ENCODE assay signal across 16 cellular contexts in genomic region chr9:36164989-36165388, GRCh38. TPM values are rescaled to one million over a fixed set of nuclear protein-coding genes. Genes with fewer than 3 reads are reported as not detected.
DNase-seq lines count a peak whose midpoint lies in the region; ATAC-seq and TF ChIP-seq lines count a peak whose summit lies in the region.
"Had no signal": no experiment of that assay in that cellular context is flagged by ENCODE, and none has a peak within 500 bp of the region (broad histone marks: within the 10 kb centered on the region; RNA-seq: fewer than 3 reads in every experiment).

No MANE protein-coding gene starts in this region.

- TF ChIP-seq CTCF in heart right ventricle (IDR thresholded peaks at IDR 0.05) (no peak), dorsolateral prefrontal cortex (IDR thresholded peaks at IDR 0.05 in 54 of 56, conservative IDR thresholded peaks at IDR 0.05 in 2 of 56; ENCODE audit: low read depth in 1 of 56, partially characterized antibody in 56 of 56) (no peak), neutrophil (IDR thresholded peaks at IDR 0.05) (no peak)

- H3K36me3 ChIP-seq in heart right ventricle (peaks cover 0 to 21% (median 0%) of the 10 kb centered on the region in 9 donors), neutrophil (peaks cover 42% of the 10 kb centered on the region)

- peaks cover 0 to 6% (median 0%) of the 10 kb centered on the region in 7 donors for H3K27me3 ChIP-seq in heart right ventricle
- H3K27me3 ChIP-seq in dorsolateral prefrontal cortex: no peaks in the 10 kb centered on the region
- no peaks in the 10 kb centered on the region for H3K27me3 ChIP-seq in neutrophil

- ATAC-seq in heart right ventricle: no peak
- no peak for ATAC-seq in left ventricle myocardium superior
- no peak for ATAC-seq in HG03439 (IDR thresholded peaks at IDR 0.05; ENCODE audit: unreplicated experiment)
- ATAC-seq in GM21528 (IDR thresholded peaks at IDR 0.05; ENCODE audit: low FRiP score, unreplicated experiment): no peak
- ATAC-seq: activated CD4-positive, alpha-beta T cell treated with anti-CD3 and anti-CD28 coated beads for 36 hours had no signal

- H3K4me1 ChIP-seq in heart right ventricle: peaks cover 8 to 49% (median 19%) of the 10 kb centered on the region in 9 donors
- peaks cover 15 to 29% of the 10 kb centered on the region in 2 experiments for H3K4me1 ChIP-seq in neutrophil (ENCODE audit: control insufficient read depth in 1 of 2, insufficient read depth in 1 of 2, low read depth in 1 of 2, low read length in 1 of 2)

- intact Hi-C loops in heart right ventricle (cut with DNase I) (loop anchor here in 6 of 10 donors (5.0 to 10.0 kb wide), 4 partner anchors 63 to 210 kb away; partner anchors contain the start of gene OR2S2 (in 5 of the 6)), left ventricle myocardium superior (cut with micrococcal nuclease) (loop anchor here (5.0 kb wide), 1 partner anchor 63 kb away; no protein-coding TSS in a partner anchor), dorsolateral prefrontal cortex (cut with DNase I) (loop anchor here (5.0 to 10.0 kb wide), 3 partner anchors 140 to 213 kb away; no protein-coding TSS in a partner anchor)

- H3K4me3 ChIP-seq in heart right ventricle (no peak overlapping the region), dorsolateral prefrontal cortex (no peak overlapping the region), neutrophil (ENCODE audit: low read depth in 1 of 2, low read length in 1 of 2) (no peak overlapping the region)

- WGBS in heart right ventricle, 2 donors: 74 to 75% methylated on average over 3 of the region's 3 CpGs

- no peaks in the 10 kb centered on the region for H3K9me3 ChIP-seq in heart right ventricle
- H3K9me3 ChIP-seq in neutrophil: no peaks in the 10 kb centered on the region

- H3K27ac ChIP-seq in heart right ventricle (peak overlapping the region in 7 of 10 donors; percentile 25 to 90 (median 74)), dorsolateral prefrontal cortex (peak overlapping the region in 43 of 59 donors; percentile 29 to 95 (median 85)), neutrophil (peak overlapping the region; percentile 68)
- H3K27ac ChIP-seq: C4-2B had no signal

- DNase-seq in heart right ventricle (no peak), left ventricle myocardium superior (no peak), dorsolateral prefrontal cortex (no peak), erythroblast (lab: John Stamatoyannopoulos, UW) (no peak), HT-29 (ENCODE audit: low spot score) (no peak)
- DNase-seq: activated CD4-positive, alpha-beta T cell treated with anti-CD3 and anti-CD28 coated beads for 36 hours; NCI-H1092 treated with DMSO at 0.1 percent for 48 hours; NCI-H526 treated with DMSO at 0.1 percent for 48 hours; SHP77 treated with DMSO at 0.1 percent for 48 hours had no signal

- no peak for TF ChIP-seq POLR2A in erythroblast (IDR thresholded peaks at IDR 0.05; ENCODE audit: low read length)

RNA-seq across cellular contexts. Expression of gene CCIN, which starts 4.2 kb away (rescaled TPM):
- under 1 TPM in 1 of 10 donors, not detected in 9; 0.15 TPM for total RNA-seq in heart right ventricle
- polyA plus RNA-seq in heart right ventricle: under 1 TPM in 1 of 2 donors, not detected in 1; 0.12 TPM
- total RNA-seq in left ventricle myocardium superior: 0.17 TPM
- 1 to 10 TPM in 12 of 120 experiments, under 1 TPM in 83, not detected in 25; 0.19 to 3.6 (median 0.52) TPM for total RNA-seq in dorsolateral prefrontal cortex
- not detected in 2 replicates for total RNA-seq in HT-29 (2014; rRNA removed; shearing (Covaris generic))
- total RNA-seq: activated CD4-positive, alpha-beta T cell treated with anti-CD3 and anti-CD28 coated beads for 36 hours; frontal cortex; HT1080; liver had no signal
- polyA plus RNA-seq: liver had no signal

RNA-seq across cellular contexts. Expression of gene CLTA, which starts 25.7 kb away (rescaled TPM):
- total RNA-seq in heart right ventricle (10 to 100 TPM; 44.5 to 80.4 (median 48.8) TPM), left ventricle myocardium superior (60.7 TPM), dorsolateral prefrontal cortex (100 to 1,000 TPM in 119 of 120 experiments, 10 to 100 TPM in 1; 76.4 to 215 (median 173) TPM)
- polyA plus RNA-seq in heart right ventricle: 100 to 1,000 TPM in 1 of 2 donors, 10 to 100 TPM in 1; 34.3 to 138 TPM
- total RNA-seq in HT-29 (2014; rRNA removed; shearing (Covaris generic)): 273 and 289 TPM in 2 replicates

RNA-seq across cellular contexts. Expression of gene GLIPR2, which starts 28.5 kb away (rescaled TPM):
- total RNA-seq in heart right ventricle (10 to 100 TPM in 2 of 10 donors, 1 to 10 TPM in 8; 4.7 to 19.2 (median 5.8) TPM), left ventricle myocardium superior (5.9 TPM), dorsolateral prefrontal cortex (10 to 100 TPM in 75 of 120 experiments, 1 to 10 TPM in 45; 4.1 to 41.0 (median 11.6) TPM)
- 10 to 100 TPM in 1 of 2 donors, 1 to 10 TPM in 1; 8.0 to 13.9 TPM for polyA plus RNA-seq in heart right ventricle
- 0.10 and 0.28 TPM in 2 replicates for total RNA-seq in HT-29 (2014; rRNA removed; shearing (Covaris generic))
